8 cellular contexts compared by ENCODE assay signal in genomic region chr19:50511069-50511822, GRCh38. TPM values are rescaled to one million over a fixed set of nuclear protein-coding genes. Genes with fewer than 3 reads are reported as not detected.
DNase-seq lines count a peak whose midpoint lies in the region; ATAC-seq, FAIRE-seq and TF ChIP-seq lines count a peak whose summit lies in the region.

Gene JOSD2, minus strand, starts transcription at chr19:50511191. Its CDS starts 760 bp downstream, at chr19:50510431.

- FAIRE-seq in islet of Langerhans (lab: Jason Lieb, UNC), result peak; percentile 94

- peak; percentile 83 for ATAC-seq in GM19035 (IDR thresholded peaks at IDR 0.05; ENCODE audit: unreplicated experiment)
- peak; percentile 89 for ATAC-seq in HG03354 (IDR thresholded peaks at IDR 0.05; ENCODE audit: poor library complexity, severe bottlenecking, unreplicated experiment)

- DNase-seq in AG09319 (ENCODE audit: extremely low read depth, low read depth) (peak; percentile 99), NCI-H460 (ENCODE audit: extremely low read depth, low read depth) (peak; percentile 98), cerebellar nuclear complex (lab: John Stamatoyannopoulos, UW) (peak; percentile 87 to 100)
- DNase-seq in activated CD4-positive, CD25-positive, alpha-beta regulatory T cell treated with anti-CD3 and anti-CD28 coated beads, Interleukin-2, amount 50 U/mL, for 72 hours, result peak; percentile 90
- peak; percentile 95 for DNase-seq in stimulated activated CD4-positive, alpha-beta T cell treated with anti-CD3 and anti-CD28 coated beads, Interleukin-12 subunit alpha, Interleukin-12 subunit beta, amount 100 ng/mL, for 4 hours

- no peak for TF ChIP-seq CTCF in AG09319 (IDR thresholded peaks at IDR 0.05; ENCODE audit: low read depth, low read length)

RNA-seq across cellular contexts. Expression of gene JOSD2, which starts in this region (rescaled TPM):
- 10.0 and 17.8 TPM in 2 replicates for total RNA-seq in NCI-H460 (2014; rRNA removed; shearing (Covaris generic))
- 23.2 and 50.3 TPM in 2 replicates for polyA plus RNA-seq in NCI-H460 (2014; cell fraction: nucleus; rRNA removed)

Comparison
In these comparisons a context has a peak if more than half of its experiments do, and no peak if none do; other contexts are left out.
1. Peak in every context shown above with its lines: DNase-seq and ATAC-seq.